Comparison of ENCODE assay signal across 27 cellular contexts in the genomic region with DNA sequence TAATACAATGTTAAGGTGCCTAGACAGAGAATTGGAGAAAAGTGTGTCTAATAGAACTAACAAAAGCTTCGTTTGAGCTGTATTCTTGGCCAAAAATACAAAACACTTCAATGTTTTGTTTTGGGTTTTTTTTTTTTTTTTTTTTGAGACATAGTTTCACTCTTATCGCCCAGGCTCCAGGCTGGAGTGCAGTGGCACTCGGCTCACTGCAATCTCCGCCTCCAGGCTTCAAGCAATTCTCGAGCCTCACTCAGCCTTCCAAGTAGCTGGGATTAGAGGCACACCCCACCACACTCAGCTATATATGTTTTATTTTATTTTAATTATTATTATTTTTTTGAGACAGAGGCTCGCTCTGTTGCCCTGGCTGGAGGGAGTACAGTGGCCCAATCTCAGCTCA. TPM values are rescaled to one million over a fixed set of nuclear protein-coding genes. Genes with fewer than 3 reads are reported as not detected.
DNase-seq lines count a peak whose midpoint lies in the region; ATAC-seq and TF ChIP-seq lines count a peak whose summit lies in the region.
"Had no signal": no experiment of that assay in that cellular context is flagged by ENCODE, and none has a peak within 500 bp of the region (broad histone marks: within the 10 kb centered on the region; RNA-seq: fewer than 3 reads in every experiment).

No MANE protein-coding gene starts in this region.

- in situ Hi-C loops in ACHN (cut with HindIII; ENCODE audit: low pct_ligation_motif_present, low pct_unique_long_range_greater_than_20kb, low sequenced_read_pairs): no loop called here

- intact Hi-C loops in activated CD8-positive, alpha-beta T cell treated with anti-CD3 and anti-CD28 coated beads for 36 hours (cut with micrococcal nuclease): no loop called here
- intact Hi-C loops in CD8-positive, alpha-beta T cell (cut with DNase I, micrococcal nuclease): no loop called here

- H3K27me3 ChIP-seq in CD8-positive, alpha-beta T cell (ENCODE audit: insufficient read depth, low read length): no peaks in the 10 kb centered on the region
- H3K27me3 ChIP-seq: BLaER1 treated with 17β-estradiol and CSF1 and Interleukin-3, amounts not matched to agents 10 nM and 100 nM had no signal

- H3K9me3 ChIP-seq in CD8-positive, alpha-beta T cell (ENCODE audit: low read length): no peaks in the 10 kb centered on the region
- H3K9me3 ChIP-seq: BLaER1 treated with 17β-estradiol and CSF1 and Interleukin-3, amounts not matched to agents 10 nM and 100 nM had no signal

- no peak for TF ChIP-seq CTCF in activated CD8-positive, alpha-beta T cell treated with anti-CD3 and anti-CD28 coated beads for 36 hours (IDR thresholded peaks at IDR 0.05)
- no peak for TF ChIP-seq CTCF in CD8-positive, alpha-beta T cell (IDR thresholded peaks at IDR 0.05)
- no peak for TF ChIP-seq CTCF in nephron progenitor cell (IDR thresholded peaks at IDR 0.05)

- H3K4me1 ChIP-seq in CD8-positive, alpha-beta T cell (ENCODE audit: insufficient read depth, low read length): peaks cover 3% of the 10 kb centered on the region

- no peak for ATAC-seq in activated CD8-positive, alpha-beta T cell treated with anti-CD3 and anti-CD28 coated beads for 36 hours
- ATAC-seq in activated CD8-positive, alpha-beta T cell treated with anti-CD3 and anti-CD28 coated beads, Interleukin-2, amount 10 ng/mL, durations not matched to agents 7 days and 5 days: no peak
- ATAC-seq in CD8-positive, alpha-beta T cell: no peak
- no peak for ATAC-seq in central memory CD8-positive, alpha-beta T cell (replicated peaks; ENCODE audit: extremely low read depth, poor library complexity, severe bottlenecking)
- no peak for ATAC-seq in GM18867 (IDR thresholded peaks at IDR 0.05; ENCODE audit: unreplicated experiment)
- ATAC-seq: Panc1 had no signal

- DNase-seq in activated CD8-positive, alpha-beta T cell treated with anti-CD3 and anti-CD28 coated beads for 36 hours: no peak
- DNase-seq in activated CD8-positive, alpha-beta T cell treated with anti-CD3 and anti-CD28 coated beads, Interleukin-2, amount 10 ng/mL, durations not matched to agents 7 days and 5 days: no peak
- DNase-seq in CD8-positive, alpha-beta T cell: no peak
- no peak for DNase-seq in central memory CD8-positive, alpha-beta T cell (ENCODE audit: low spot score in 2 of 2)
- no peak for DNase-seq in nephron progenitor cell
- no peak for DNase-seq in ACHN
- DNase-seq in T-helper 9 cell: no peak
- DNase-seq: CD4-positive, alpha-beta T cell; DMS 273 treated with DMSO at 0.1 percent for 48 hours; DMS79; EL; GDM1; HCEC 1CT; NCI-H1048; NCI-H1417; NCI-H1694; NCI-H2081; NCI-H2227 treated with DMSO at 0.1 percent for 48 hours; NCI-H526 treated with DMSO at 0.1 percent for 48 hours; SHP77 had no signal

- H3K9me3 Mint-ChIP-seq in activated CD8-positive, alpha-beta T cell treated with anti-CD3 and anti-CD28 coated beads for 36 hours: no peaks in the 10 kb centered on the region
- no peaks in the 10 kb centered on the region for H3K9me3 Mint-ChIP-seq in activated CD8-positive, alpha-beta T cell treated with anti-CD3 and anti-CD28 coated beads, Interleukin-2, amount 10 ng/mL, durations not matched to agents 7 days and 5 days (ENCODE audit: insufficient read depth)
- H3K9me3 Mint-ChIP-seq in CD8-positive, alpha-beta T cell: no peaks in the 10 kb centered on the region
- H3K9me3 Mint-ChIP-seq in central memory CD8-positive, alpha-beta T cell: no peaks in the 10 kb centered on the region
- H3K9me3 Mint-ChIP-seq in nephron progenitor cell: no peaks in the 10 kb centered on the region
- H3K9me3 Mint-ChIP-seq: CD4-positive, alpha-beta T cell; IgD-negative memory B cell had no signal

- peaks cover 9% of the 10 kb centered on the region for H3K36me3 ChIP-seq in CD8-positive, alpha-beta T cell (ENCODE audit: insufficient read depth, low read length)

- POLR2A ChIA-PET in activated CD8-positive, alpha-beta T cell treated with anti-CD3 and anti-CD28 coated beads for 36 hours (lab: Charles Lee): interaction anchor here (0.6 kb wide), 1 partner anchor 217 kb away, joined by 3 read pairs; no protein-coding TSS in a partner anchor
- POLR2A ChIA-PET in activated CD8-positive, alpha-beta T cell treated with anti-CD3 and anti-CD28 coated beads, Interleukin-2, amount 10 ng/mL, durations not matched to agents 7 days and 5 days (lab: Charles Lee): no interaction called here
- POLR2A ChIA-PET in CD8-positive, alpha-beta T cell (lab: Charles Lee): interaction anchor here (0.8 kb wide), 1 partner anchor 24 kb away, joined by 3 read pairs; no protein-coding TSS in a partner anchor

- H3K4me3 ChIP-seq in CD8-positive, alpha-beta T cell (ENCODE audit: low read depth, low read length): no peak overlapping the region
- H3K4me3 ChIP-seq: BLaER1 treated with 17β-estradiol and CSF1 and Interleukin-3, amounts not matched to agents 10 nM and 100 nM had no signal

- peak overlapping the region; percentile 8 for H3K27ac Mint-ChIP-seq in activated CD8-positive, alpha-beta T cell treated with anti-CD3 and anti-CD28 coated beads for 36 hours
- H3K27ac Mint-ChIP-seq in activated CD8-positive, alpha-beta T cell treated with anti-CD3 and anti-CD28 coated beads, Interleukin-2, amount 10 ng/mL, durations not matched to agents 7 days and 5 days: no peak overlapping the region
- peak overlapping the region; percentile 60 for H3K27ac Mint-ChIP-seq in CD8-positive, alpha-beta T cell
- peak overlapping the region; percentile 61 for H3K27ac Mint-ChIP-seq in central memory CD8-positive, alpha-beta T cell (ENCODE audit: low read depth)
- peak overlapping the region; percentile 62 for H3K27ac Mint-ChIP-seq in nephron progenitor cell

- CTCF ChIA-PET in activated CD8-positive, alpha-beta T cell treated with anti-CD3 and anti-CD28 coated beads for 36 hours (lab: Charles Lee): no interaction called here
- CTCF ChIA-PET in activated CD8-positive, alpha-beta T cell treated with anti-CD3 and anti-CD28 coated beads, Interleukin-2, amount 10 ng/mL, durations not matched to agents 7 days and 5 days (lab: Charles Lee): interaction anchor here (0.8 to 1.2 kb wide), 2 partner anchors 13 to 86 kb away, joined by 3 to 4 read pairs; no protein-coding TSS in a partner anchor
- CTCF ChIA-PET in CD8-positive, alpha-beta T cell (lab: Charles Lee): interaction anchor here (1.7 kb wide), 1 partner anchor 59 kb away, joined by 7 read pairs; no protein-coding TSS in a partner anchor

- H3K36me3 Mint-ChIP-seq in activated CD8-positive, alpha-beta T cell treated with anti-CD3 and anti-CD28 coated beads for 36 hours (ENCODE audit: low read depth): peaks cover 8% of the 10 kb centered on the region
- H3K36me3 Mint-ChIP-seq in activated CD8-positive, alpha-beta T cell treated with anti-CD3 and anti-CD28 coated beads, Interleukin-2, amount 10 ng/mL, durations not matched to agents 7 days and 5 days (ENCODE audit: low read depth): peaks cover 16% of the 10 kb centered on the region
- peaks cover 29% of the 10 kb centered on the region for H3K36me3 Mint-ChIP-seq in CD8-positive, alpha-beta T cell
- H3K36me3 Mint-ChIP-seq in central memory CD8-positive, alpha-beta T cell (ENCODE audit: insufficient read depth): peaks cover 22% of the 10 kb centered on the region
- peaks cover 31% of the 10 kb centered on the region for H3K36me3 Mint-ChIP-seq in nephron progenitor cell (ENCODE audit: low read depth)
- H3K36me3 Mint-ChIP-seq: IgD-negative memory B cell had no signal

- peaks cover 20% of the 10 kb centered on the region for H3K4me1 Mint-ChIP-seq in activated CD8-positive, alpha-beta T cell treated with anti-CD3 and anti-CD28 coated beads for 36 hours (ENCODE audit: low read depth)
- no peaks in the 10 kb centered on the region for H3K4me1 Mint-ChIP-seq in activated CD8-positive, alpha-beta T cell treated with anti-CD3 and anti-CD28 coated beads, Interleukin-2, amount 10 ng/mL, durations not matched to agents 7 days and 5 days (ENCODE audit: low read depth)
- peaks cover 25% of the 10 kb centered on the region for H3K4me1 Mint-ChIP-seq in CD8-positive, alpha-beta T cell (ENCODE audit: low read depth)
- H3K4me1 Mint-ChIP-seq in central memory CD8-positive, alpha-beta T cell: peaks cover 13% of the 10 kb centered on the region
- peaks cover 16% of the 10 kb centered on the region for H3K4me1 Mint-ChIP-seq in nephron progenitor cell

- H3K4me3 Mint-ChIP-seq in activated CD8-positive, alpha-beta T cell treated with anti-CD3 and anti-CD28 coated beads for 36 hours: no peak overlapping the region
- no peak overlapping the region for H3K4me3 Mint-ChIP-seq in activated CD8-positive, alpha-beta T cell treated with anti-CD3 and anti-CD28 coated beads, Interleukin-2, amount 10 ng/mL, durations not matched to agents 7 days and 5 days
- no peak overlapping the region for H3K4me3 Mint-ChIP-seq in CD8-positive, alpha-beta T cell
- no peak overlapping the region for H3K4me3 Mint-ChIP-seq in central memory CD8-positive, alpha-beta T cell
- H3K4me3 Mint-ChIP-seq in nephron progenitor cell: no peak overlapping the region
- H3K4me3 Mint-ChIP-seq: CD4-positive, alpha-beta T cell; IgD-negative memory B cell had no signal

- H3K27me3 Mint-ChIP-seq in activated CD8-positive, alpha-beta T cell treated with anti-CD3 and anti-CD28 coated beads for 36 hours: no peaks in the 10 kb centered on the region
- H3K27me3 Mint-ChIP-seq in activated CD8-positive, alpha-beta T cell treated with anti-CD3 and anti-CD28 coated beads, Interleukin-2, amount 10 ng/mL, durations not matched to agents 7 days and 5 days (ENCODE audit: low read depth): no peaks in the 10 kb centered on the region
- H3K27me3 Mint-ChIP-seq in CD8-positive, alpha-beta T cell (ENCODE audit: low read depth): no peaks in the 10 kb centered on the region
- no peaks in the 10 kb centered on the region for H3K27me3 Mint-ChIP-seq in central memory CD8-positive, alpha-beta T cell
- H3K27me3 Mint-ChIP-seq in nephron progenitor cell (ENCODE audit: low read depth, poor library complexity): no peaks in the 10 kb centered on the region
- H3K27me3 Mint-ChIP-seq: CD4-positive, alpha-beta T cell; IgD-negative memory B cell had no signal

- no peak overlapping the region for H3K27ac ChIP-seq in CD8-positive, alpha-beta T cell (ENCODE audit: low read depth, low read length)
- H3K27ac ChIP-seq: BLaER1 treated with 17β-estradiol and CSF1 and Interleukin-3, amounts not matched to agents 10 nM and 100 nM; HL-60; RWPE1 had no signal

RNA-seq across cellular contexts. Expression of a gene that starts 38.3 kb away (rescaled TPM):
- 100 to 1,000 TPM; 151 to 155 TPM for total RNA-seq in activated CD8-positive, alpha-beta T cell treated with anti-CD3 and anti-CD28 coated beads for 36 hours
- 100 to 1,000 TPM; 192 to 196 TPM for total RNA-seq in activated CD8-positive, alpha-beta T cell treated with anti-CD3 and anti-CD28 coated beads, Interleukin-2, amount 10 ng/mL, durations not matched to agents 7 days and 5 days
- 100 to 1,000 TPM in 1 of 2 experiments, 10 to 100 TPM in 1; 93.2 to 111 TPM for total RNA-seq in CD8-positive, alpha-beta T cell

RNA-seq across cellular contexts. Expression of a gene that starts 44.3 kb away (rescaled TPM):
- total RNA-seq in activated CD8-positive, alpha-beta T cell treated with anti-CD3 and anti-CD28 coated beads for 36 hours: 10 to 100 TPM; 47.4 to 50.6 TPM
- 10 to 100 TPM; 77.4 to 79.8 TPM for total RNA-seq in activated CD8-positive, alpha-beta T cell treated with anti-CD3 and anti-CD28 coated beads, Interleukin-2, amount 10 ng/mL, durations not matched to agents 7 days and 5 days
- 10 to 100 TPM; 42.1 to 45.4 TPM for total RNA-seq in CD8-positive, alpha-beta T cell

RNA-seq across cellular contexts. Expression of a gene that starts 53.4 kb away (rescaled TPM):
- total RNA-seq in activated CD8-positive, alpha-beta T cell treated with anti-CD3 and anti-CD28 coated beads for 36 hours: 10 to 100 TPM; 50.8 to 53.7 TPM
- total RNA-seq in activated CD8-positive, alpha-beta T cell treated with anti-CD3 and anti-CD28 coated beads, Interleukin-2, amount 10 ng/mL, durations not matched to agents 7 days and 5 days: 10 to 100 TPM; 51.4 to 51.6 TPM
- 10 to 100 TPM; 22.2 to 23.9 TPM for total RNA-seq in CD8-positive, alpha-beta T cell

RNA-seq across cellular contexts. Expression of a gene that starts 54.1 kb away (rescaled TPM):
- 1 to 10 TPM; 6.3 to 7.2 TPM for total RNA-seq in activated CD8-positive, alpha-beta T cell treated with anti-CD3 and anti-CD28 coated beads for 36 hours
- 10 to 100 TPM; 13.2 to 14.7 TPM for total RNA-seq in activated CD8-positive, alpha-beta T cell treated with anti-CD3 and anti-CD28 coated beads, Interleukin-2, amount 10 ng/mL, durations not matched to agents 7 days and 5 days
- 1 to 10 TPM; 3.0 to 3.1 TPM for total RNA-seq in CD8-positive, alpha-beta T cell

RNA-seq across cellular contexts. Expression of a gene that starts 59.9 kb away (rescaled TPM):
- total RNA-seq in activated CD8-positive, alpha-beta T cell treated with anti-CD3 and anti-CD28 coated beads for 36 hours: 1 to 10 TPM; 8.4 to 8.9 TPM
- 1 to 10 TPM; 7.0 TPM for total RNA-seq in activated CD8-positive, alpha-beta T cell treated with anti-CD3 and anti-CD28 coated beads, Interleukin-2, amount 10 ng/mL, durations not matched to agents 7 days and 5 days
- 1 to 10 TPM; 1.7 to 2.5 TPM for total RNA-seq in CD8-positive, alpha-beta T cell
- total RNA-seq: A172 had no signal
